ENCODE assay signal across 1 cellular context in the genomic region with DNA sequence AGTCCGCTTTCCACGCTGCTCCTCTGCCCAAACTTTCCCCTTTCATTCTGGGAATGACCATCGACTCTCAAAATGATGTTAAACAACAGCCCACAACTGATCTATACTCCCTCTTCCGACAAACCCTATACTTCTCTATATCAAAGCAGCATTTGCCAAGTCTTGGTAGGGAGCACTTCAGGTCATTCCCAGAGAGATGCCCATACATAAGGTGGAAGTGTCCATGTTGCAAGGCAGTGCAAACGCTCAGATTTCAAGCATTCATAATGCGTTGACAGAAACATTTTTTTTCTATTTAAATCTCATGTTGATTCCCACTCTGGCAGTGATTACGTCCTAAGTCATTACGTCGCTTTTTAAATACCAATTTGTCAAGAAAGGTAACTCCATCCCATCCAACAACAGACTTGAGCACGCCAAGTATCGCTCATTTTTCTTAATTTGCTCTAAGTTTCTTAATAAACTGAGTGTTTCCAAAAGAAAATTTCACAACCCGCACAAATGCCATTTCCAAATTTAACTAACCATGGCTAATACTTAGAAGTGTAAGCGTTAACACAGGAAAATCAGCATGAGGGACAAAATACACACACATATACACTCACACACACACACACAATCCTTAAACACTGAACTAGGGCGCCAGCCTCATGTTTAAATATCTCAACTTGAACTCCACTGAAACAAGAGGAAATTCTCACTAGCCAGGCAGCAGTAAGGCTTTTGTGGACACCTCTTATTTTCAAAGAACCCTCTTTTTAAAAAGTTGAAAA.
TF ChIP-seq lines count a peak whose summit lies in the region.

No MANE protein-coding gene starts in this region.

TF ChIP-seq in IMR-90, 13 proteins besides CTCF, POLR2A, EP300 and RAD21:
- TF ChIP-seq MAZ (IDR thresholded peaks at IDR 0.05; ENCODE audit: borderline replicate concordance, low read depth, low read length) (no peak), SMC3 (IDR thresholded peaks at IDR 0.05; ENCODE audit: low read depth, low read length) (no peak), NFE2L2 (IDR thresholded peaks at IDR 0.05; ENCODE audit: low read depth, low read length) (no peak), RFX5 (IDR thresholded peaks at IDR 0.05; ENCODE audit: low read depth, low read length) (no peak)
- TF ChIP-seq, protein P1, sequence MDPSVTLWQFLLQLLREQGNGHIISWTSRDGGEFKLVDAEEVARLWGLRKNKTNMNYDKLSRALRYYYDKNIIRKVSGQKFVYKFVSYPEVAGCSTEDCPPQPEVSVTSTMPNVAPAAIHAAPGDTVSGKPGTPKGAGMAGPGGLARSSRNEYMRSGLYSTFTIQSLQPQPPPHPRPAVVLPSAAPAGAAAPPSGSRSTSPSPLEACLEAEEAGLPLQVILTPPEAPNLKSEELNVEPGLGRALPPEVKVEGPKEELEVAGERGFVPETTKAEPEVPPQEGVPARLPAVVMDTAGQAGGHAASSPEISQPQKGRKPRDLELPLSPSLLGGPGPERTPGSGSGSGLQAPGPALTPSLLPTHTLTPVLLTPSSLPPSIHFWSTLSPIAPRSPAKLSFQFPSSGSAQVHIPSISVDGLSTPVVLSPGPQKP (IDR thresholded peaks at IDR 0.05; ENCODE audit: borderline replicate concordance, low read depth, low read length), result no peak
